9 cellular contexts compared by ENCODE assay signal in genomic region chr12:112900298-112901145, GRCh38. TPM values are rescaled to one million over a fixed set of nuclear protein-coding genes. Genes with fewer than 3 reads are reported as not detected.
DNase-seq lines count a peak whose midpoint lies in the region; TF ChIP-seq lines count a peak whose summit lies in the region.
"Had no signal": no experiment of that assay in that cellular context is flagged by ENCODE, and none has a peak within 500 bp of the region (broad histone marks: within the 10 kb centered on the region; RNA-seq: fewer than 3 reads in every experiment).

No MANE protein-coding gene starts in this region.

- DNase-seq in NCI-H1105 treated with DMSO at 0.1 percent for 48 hours (lab: John Stamatoyannopoulos, UW) (peak; percentile 25), NCI-H1105 (lab: John Stamatoyannopoulos, UW) (no peak), KG1 (lab: John Stamatoyannopoulos, UW) (peak; percentile 1), RPMI7951 (ENCODE audit: low read depth) (peak; percentile 57), astrocyte of the hippocampus (ENCODE audit: low read depth, low spot score) (peak; percentile 42), kidney epithelial cell (ENCODE audit: low read depth) (no peak), NCI-H128 (lab: John Stamatoyannopoulos, UW; ENCODE audit: unreplicated experiment) (no peak)
- DNase-seq in stimulated activated naive CD4-positive, alpha-beta T cell treated with Interleukin-2 at 50 U/mL for 16 hours (lab: John Stamatoyannopoulos, UW): peak; percentile 39

- no peak overlapping the region for H3K4me3 ChIP-seq in kidney epithelial cell (ENCODE audit: low read depth, low read length)
- H3K4me3 ChIP-seq: BLaER1 had no signal

- peak; percentile 69 for TF ChIP-seq CTCF in kidney epithelial cell (IDR thresholded peaks at IDR 0.05; ENCODE audit: insufficient read depth, low read length, poor library complexity, severe bottlenecking)

- no peaks in the 10 kb centered on the region for H3K36me3 ChIP-seq in kidney epithelial cell (ENCODE audit: control insufficient read depth, insufficient read depth, low read length)
- H3K36me3 ChIP-seq: BLaER1 had no signal

- peaks cover 4% of the 10 kb centered on the region for H3K27me3 ChIP-seq in kidney epithelial cell (ENCODE audit: control insufficient read depth, insufficient read depth, low read length)
- H3K27me3 ChIP-seq: BLaER1 had no signal

RNA-seq across cellular contexts. Expression of gene OAS1, which starts 6.2 kb away (rescaled TPM):
- total RNA-seq in RPMI7951 (2014; rRNA removed; shearing (Covaris generic)): 12.4 and 13.1 TPM in 2 replicates
- 6.0 and 6.4 TPM in 2 replicates for total RNA-seq in kidney epithelial cell

RNA-seq across cellular contexts. Expression of gene OAS3, which starts 37.8 kb away (rescaled TPM):
- total RNA-seq in RPMI7951 (2014; rRNA removed; shearing (Covaris generic)): 23.9 and 24.8 TPM in 2 replicates
- total RNA-seq in kidney epithelial cell: 26.4 and 29.0 TPM in 2 replicates

Comparison
In these comparisons a context has a peak if more than half of its experiments do, and no peak if none do; other contexts are left out.
1. DNase-seq: peak in NCI-H1105 treated with DMSO at 0.1 percent for 48 hours (single experiment), KG1 (single experiment), RPMI7951 (single experiment), astrocyte of the hippocampus (single experiment) and stimulated activated naive CD4-positive, alpha-beta T cell treated with Interleukin-2 at 50 U/mL for 16 hours (single experiment); none in NCI-H1105 (single experiment), kidney epithelial cell (single experiment) and NCI-H128 (single experiment).